Comparison of ENCODE assay signal across 8 cellular contexts in genomic region chr7:114086906-114087651, GRCh38.
DNase-seq lines count a peak whose midpoint lies in the region; ATAC-seq and TF ChIP-seq lines count a peak whose summit lies in the region.

No MANE protein-coding gene starts in this region.

- POLR2A ChIA-PET in AG04450 (lab: Yijun Ruan, JAX): no interaction called here

- H3K27me3 Mint-ChIP-seq in progenitor cell of endocrine pancreas: peaks cover 26% of the 10 kb centered on the region

- H3K4me1 ChIP-seq in foreskin keratinocyte: no peaks in the 10 kb centered on the region

- no peaks in the 10 kb centered on the region for H3K9me3 Mint-ChIP-seq in progenitor cell of endocrine pancreas (ENCODE audit: low read depth)

- no peaks in the 10 kb centered on the region for H3K36me3 Mint-ChIP-seq in progenitor cell of endocrine pancreas (ENCODE audit: insufficient read depth)

- H3K4me3 Mint-ChIP-seq in progenitor cell of endocrine pancreas (ENCODE audit: low read depth): peak overlapping the region; percentile 95

- in situ Hi-C loops in GM13976 (cut with MboI; ENCODE audit: low sequenced_read_pairs, unreplicated experiment): no loop called here

- no peak for DNase-seq in AG04450 (ENCODE audit: low read depth, low spot score)
- peak; percentile 30 for DNase-seq in GM13976 (ENCODE audit: low spot score)
- peak; percentile 21 for DNase-seq in SW480 (ENCODE audit: low spot score)
- peak in 1 of 2 donors; percentile 35 for DNase-seq in foreskin keratinocyte
- no peak for DNase-seq in progenitor cell of endocrine pancreas (ENCODE audit: low spot score, unreplicated experiment)
- DNase-seq in NOMO-1 treated with dmso at 0.1 percent for 144 hours (lab: John Stamatoyannopoulos, UW; ENCODE audit: unreplicated experiment): no peak
- no peak for DNase-seq in SKM-1 (lab: John Stamatoyannopoulos, UW; ENCODE audit: unreplicated experiment)

- H3K4me3 ChIP-seq in AG04450 (ENCODE audit: low read depth, low read length): peak overlapping the region; percentile 79

- H3K27me3 ChIP-seq in AG04450 (ENCODE audit: control insufficient read depth, insufficient read depth, low read length) (peaks cover 23% of the 10 kb centered on the region), foreskin keratinocyte (peaks cover 34% of the 10 kb centered on the region)

- H3K27ac ChIP-seq in AG04450 (ENCODE audit: low read depth, low read length) (no peak overlapping the region), foreskin keratinocyte (no peak overlapping the region)

- H3K4me1 Mint-ChIP-seq in progenitor cell of endocrine pancreas (ENCODE audit: low read depth): peaks cover 31% of the 10 kb centered on the region

- CTCF ChIA-PET in AG04450 (lab: Charles Lee): no interaction called here

- peak overlapping the region; percentile 99 for H3K27ac Mint-ChIP-seq in progenitor cell of endocrine pancreas

- TF ChIP-seq CTCF in AG04450 (IDR thresholded peaks at IDR 0.05; ENCODE audit: low read depth, low read length): no peak
- TF ChIP-seq CTCF in GM13976 (IDR thresholded peaks at IDR 0.05; ENCODE audit: borderline replicate concordance, control extremely low read depth, extremely low read depth, insufficient read depth, missing control alignments): no peak
- no peak for TF ChIP-seq CTCF in foreskin keratinocyte (conservative IDR thresholded peaks at IDR 0.05)
- TF ChIP-seq CTCF in progenitor cell of endocrine pancreas (IDR thresholded peaks at IDR 0.05; ENCODE audit: unreplicated experiment): no peak

- H3K9me3 ChIP-seq in AG04450 (ENCODE audit: control insufficient read depth, insufficient read depth, low read length): peaks cover 6% of the 10 kb centered on the region

- ATAC-seq in foreskin keratinocyte (peak; percentile 19), GM18868 (IDR thresholded peaks at IDR 0.05; ENCODE audit: unreplicated experiment) (no peak)

Comparison
In these comparisons a context has a peak if more than half of its experiments do, and no peak if none do; other contexts are left out.
1. DNase-seq: peak in GM13976 (single experiment) and SW480 (single experiment); none in AG04450 (single experiment), progenitor cell of endocrine pancreas (single experiment), NOMO-1 treated with dmso at 0.1 percent for 144 hours (single experiment) and SKM-1 (single experiment).